23 cellular contexts compared by ENCODE assay signal in genomic region chr17:82446124-82446523, GRCh38. TPM values are rescaled to one million over a fixed set of nuclear protein-coding genes. Genes with fewer than 3 reads are reported as not detected.
DNase-seq lines count a peak whose midpoint lies in the region; ATAC-seq, FAIRE-seq and TF ChIP-seq lines count a peak whose summit lies in the region.
"Had no signal": no experiment of that assay in that cellular context is flagged by ENCODE, and none has a peak within 500 bp of the region (broad histone marks: within the 10 kb centered on the region; RNA-seq: fewer than 3 reads in every experiment).

No MANE protein-coding gene starts in this region.

- H3K9me3 ChIP-seq in Loucy (ENCODE audit: insufficient read depth, low read depth, low read length) (no peaks in the 10 kb centered on the region), HepG2 (ENCODE audit: low read length) (no peaks in the 10 kb centered on the region), tibial nerve (no peaks in the 10 kb centered on the region)
- H3K9me3 ChIP-seq: colonic mucosa, esophagus squamous epithelium, gastrocnemius medialis, SK-N-SH, vagina had no signal

- ATAC-seq in activated naive CD8-positive, alpha-beta T cell treated with anti-CD3 and anti-CD28 coated beads, Interleukin-2, amount 10 ng/mL, durations not matched to agents 7 days and 5 days (ENCODE audit: low read depth) = no peak
- no peak for ATAC-seq in HepG2
- no peak for ATAC-seq in GM21360 (IDR thresholded peaks at IDR 0.05; ENCODE audit: unreplicated experiment)
- ATAC-seq: activated CD4-positive, CD25-positive, alpha-beta regulatory T cell treated with anti-CD3 and anti-CD28 coated beads, Interleukin-2, amount 50 U/mL, for 24 hours; gastrocnemius medialis had no signal

- no peaks in the 10 kb centered on the region for H3K9me2 ChIP-seq in Loucy (replicated peaks; ENCODE audit: low read depth, low read length)
- H3K9me2 ChIP-seq: SK-N-SH had no signal

- H3K4me3 ChIP-seq in Loucy (ENCODE audit: low read length, poor library complexity, severe bottlenecking) (no peak overlapping the region), HepG2 (replicated peaks in 1 of 3; ENCODE audit: insufficient read depth in 1 of 3, low read depth in 2 of 3, low read length in 3 of 3) (no peak overlapping the region), tibial nerve (no peak overlapping the region)
- H3K4me3 ChIP-seq: colonic mucosa, esophagus squamous epithelium, gastrocnemius medialis, vagina had no signal

- H3K4me3 Mint-ChIP-seq in activated naive CD8-positive, alpha-beta T cell treated with anti-CD3 and anti-CD28 coated beads, Interleukin-2, amount 10 ng/mL, durations not matched to agents 7 days and 5 days = no peak overlapping the region
- H3K4me3 Mint-ChIP-seq in activated naive CD8-positive, alpha-beta T cell treated with anti-CD3 and anti-CD28 coated beads for 36 hours = no peak overlapping the region

- H3K9ac ChIP-seq in Loucy (ENCODE audit: low read depth, low read length, poor library complexity, severe bottlenecking) (no peak overlapping the region), HepG2 (ENCODE audit: insufficient read depth, low read depth, low read length) (no peak overlapping the region)
- H3K9ac ChIP-seq: KMS-11, SK-N-SH had no signal

- H3K79me2 ChIP-seq in Loucy (ENCODE audit: insufficient read depth, low read length) = peaks cover 57% of the 10 kb centered on the region
- H3K79me2 ChIP-seq in HepG2 (ENCODE audit: insufficient read depth, low read length) = peaks cover 13% of the 10 kb centered on the region

- H4K20me1 ChIP-seq in Loucy (ENCODE audit: insufficient read depth, low read length, poor library complexity, severe bottlenecking) = peaks cover 29% of the 10 kb centered on the region
- no peaks in the 10 kb centered on the region for H4K20me1 ChIP-seq in HepG2 (ENCODE audit: insufficient read depth, low read length)

- TF ChIP-seq RAD21 in HepG2 (CRISPR knock-in tag; IDR thresholded peaks at IDR 0.05) = no peak

- no peak for FAIRE-seq in HepG2 (lab: Jason Lieb, UNC)
- FAIRE-seq: islet of Langerhans had no signal

- no peak for DNase-seq in activated naive CD8-positive, alpha-beta T cell treated with anti-CD3 and anti-CD28 coated beads, Interleukin-2, amount 10 ng/mL, durations not matched to agents 7 days and 5 days
- no peak for DNase-seq in activated naive CD8-positive, alpha-beta T cell treated with anti-CD3 and anti-CD28 coated beads for 36 hours
- DNase-seq in HepG2 (ENCODE audit: low spot score) (no peak), tibial nerve (ENCODE audit: low spot score in 2 of 2) (no peak), posterior cingulate gyrus (no peak), NCI-H69 (lab: John Stamatoyannopoulos, UW) (no peak)
- DNase-seq: activated CD8-positive, alpha-beta memory T cell treated with anti-CD3 and anti-CD28 coated beads for 24 hours; colonic mucosa; DMS53; esophagus squamous epithelium; gastrocnemius medialis; HCEC 1CT; NCI-H524; occipital lobe; RPMI8226; T1000 had no signal

- H3K27me3 Mint-ChIP-seq in activated naive CD8-positive, alpha-beta T cell treated with anti-CD3 and anti-CD28 coated beads, Interleukin-2, amount 10 ng/mL, durations not matched to agents 7 days and 5 days = no peaks in the 10 kb centered on the region
- no peaks in the 10 kb centered on the region for H3K27me3 Mint-ChIP-seq in activated naive CD8-positive, alpha-beta T cell treated with anti-CD3 and anti-CD28 coated beads for 36 hours

- H3K4me1 ChIP-seq in Loucy (ENCODE audit: insufficient read depth, low read length, poor library complexity, severe bottlenecking) = peaks cover 23% of the 10 kb centered on the region
- peaks cover 15% of the 10 kb centered on the region for H3K4me1 ChIP-seq in HepG2 (ENCODE audit: insufficient read depth, low read length)
- H3K4me1 ChIP-seq in tibial nerve = peaks cover 0 to 58% (median 25%) of the 10 kb centered on the region in 4 donors

- peaks cover 14% of the 10 kb centered on the region for H3F3A ChIP-seq in Loucy (ENCODE audit: low read depth)

- peaks cover 13% of the 10 kb centered on the region for H3K36me3 Mint-ChIP-seq in activated naive CD8-positive, alpha-beta T cell treated with anti-CD3 and anti-CD28 coated beads, Interleukin-2, amount 10 ng/mL, durations not matched to agents 7 days and 5 days
- H3K36me3 Mint-ChIP-seq in activated naive CD8-positive, alpha-beta T cell treated with anti-CD3 and anti-CD28 coated beads for 36 hours = peaks cover 28% of the 10 kb centered on the region

- CTCF ChIA-PET in HepG2 (lab: Yijun Ruan, JAX; ENCODE audit: low intra/inter-chr PET ratio, low total read pairs) = no interaction called here

- POLR2A ChIA-PET in activated naive CD8-positive, alpha-beta T cell treated with anti-CD3 and anti-CD28 coated beads, Interleukin-2, amount 10 ng/mL, durations not matched to agents 7 days and 5 days (lab: Charles Lee) = interaction anchor here (1.3 kb wide), 1 partner anchor 10 kb away, joined by 4 read pairs; no protein-coding TSS in a partner anchor
- POLR2A ChIA-PET in HepG2 (lab: Yijun Ruan, JAX) = no interaction called here

- in situ Hi-C loops in HepG2 (cut with HindIII; ENCODE audit: extremely low pct_ligation_motif_present, low pct_unique_long_range_greater_than_20kb) = no loop called here

- H3K27ac ChIP-seq in HepG2 (ENCODE audit: extremely low read length, insufficient read depth, low read length) (no peak overlapping the region), tibial nerve (peak overlapping the region in 3 of 4 donors; percentile 63 to 84 (median 77))
- H3K27ac ChIP-seq: colonic mucosa, KMS-11 had no signal

- BruUV-seq in HepG2 (replicated peaks; lab: Mats Ljungman, UMichigan) = no TSS peak

- peaks cover 13% of the 10 kb centered on the region for H3K4me1 Mint-ChIP-seq in activated naive CD8-positive, alpha-beta T cell treated with anti-CD3 and anti-CD28 coated beads, Interleukin-2, amount 10 ng/mL, durations not matched to agents 7 days and 5 days
- H3K4me1 Mint-ChIP-seq in activated naive CD8-positive, alpha-beta T cell treated with anti-CD3 and anti-CD28 coated beads for 36 hours = peaks cover 16% of the 10 kb centered on the region

- 95% methylated on average over 15 of the region's 15 CpGs for WGBS in HepG2 (ENCODE audit: low lambda C conversion rate)
- WGBS in tibial nerve, 2 donors = 70 to 73% methylated on average over 15 of the region's 15 CpGs

- peaks cover 23% of the 10 kb centered on the region; the same call in 1 of the 2 replicates for H3K36me3 ChIP-seq in Loucy (ENCODE audit: insufficient read depth, low read length)
- H3K36me3 ChIP-seq in HepG2 (replicated peaks in 1 of 2; ENCODE audit: control insufficient read depth in 1 of 2, insufficient read depth in 2 of 2, low read length in 2 of 2) = peaks cover 6 to 9% of the 10 kb centered on the region in 2 experiments; a peak in 4 of 5 replicates
- peaks cover 0 to 63% (median 0%) of the 10 kb centered on the region in 3 donors for H3K36me3 ChIP-seq in tibial nerve
- H3K36me3 ChIP-seq: colonic mucosa, gastrocnemius medialis, vagina had no signal

- intact Hi-C loops in HepG2 (cut with micrococcal nuclease; ENCODE audit: unreplicated experiment) = no loop called here
- intact Hi-C loops in posterior cingulate gyrus (cut with DNase I) = no loop called here

- H3K27me3 ChIP-seq in Loucy (ENCODE audit: insufficient read depth, low read length, poor library complexity, severe bottlenecking) = no peaks in the 10 kb centered on the region
- no peaks in the 10 kb centered on the region for H3K27me3 ChIP-seq in HepG2 (ENCODE audit: control insufficient read depth in 1 of 2, insufficient read depth in 2 of 2, low read length in 2 of 2)
- H3K27me3 ChIP-seq in tibial nerve = no peaks in the 10 kb centered on the region
- H3K27me3 ChIP-seq: colonic mucosa, esophagus squamous epithelium, gastrocnemius medialis, vagina had no signal

- TF ChIP-seq EP300 in HepG2 (IDR thresholded peaks at IDR 0.05; ENCODE audit: low read depth in 2 of 2, low read length in 2 of 2) (no peak), HepG2 (CRISPR knock-in tag; IDR thresholded peaks at IDR 0.05; ENCODE audit: borderline replicate concordance) (no peak), tibial nerve (IDR thresholded peaks at IDR 0.05) (no peak)

- H2AFZ ChIP-seq in Loucy (ENCODE audit: low read length) (no peak overlapping the region), HepG2 (ENCODE audit: low read length) (no peak overlapping the region)

- TF ChIP-seq POLR2A in HepG2 (IDR thresholded peaks at IDR 0.05; ENCODE audit: insufficient read depth in 1 of 2, low read depth in 2 of 2, low read length in 2 of 2) = no peak
- TF ChIP-seq POLR2A in tibial nerve (IDR thresholded peaks at IDR 0.05) = no peak

- TF ChIP-seq CTCF in Loucy (conservative IDR thresholded peaks at IDR 0.05; ENCODE audit: low read length) = no peak
- no peak for TF ChIP-seq CTCF in HepG2 (CRISPR knock-in tag; IDR thresholded peaks at IDR 0.05)
- no peak for TF ChIP-seq CTCF in tibial nerve (IDR thresholded peaks at IDR 0.05)

- peak overlapping the region; percentile 34 for H3K27ac Mint-ChIP-seq in activated naive CD8-positive, alpha-beta T cell treated with anti-CD3 and anti-CD28 coated beads, Interleukin-2, amount 10 ng/mL, durations not matched to agents 7 days and 5 days
- no peak overlapping the region for H3K27ac Mint-ChIP-seq in activated naive CD8-positive, alpha-beta T cell treated with anti-CD3 and anti-CD28 coated beads for 36 hours

- H3K4me2 ChIP-seq in Loucy (ENCODE audit: low read depth, low read length, poor library complexity, severe bottlenecking) (peak overlapping the region; percentile 26), HepG2 (ENCODE audit: low read depth, low read length) (no peak overlapping the region)
- H3K4me2 ChIP-seq: KMS-11, SK-N-SH had no signal

- no peaks in the 10 kb centered on the region for H3K9me3 Mint-ChIP-seq in activated naive CD8-positive, alpha-beta T cell treated with anti-CD3 and anti-CD28 coated beads, Interleukin-2, amount 10 ng/mL, durations not matched to agents 7 days and 5 days
- no peaks in the 10 kb centered on the region for H3K9me3 Mint-ChIP-seq in activated naive CD8-positive, alpha-beta T cell treated with anti-CD3 and anti-CD28 coated beads for 36 hours

RNA-seq across cellular contexts. Expression of gene CYBC1, which starts 4.4 kb away (rescaled TPM):
- total RNA-seq in activated naive CD8-positive, alpha-beta T cell treated with anti-CD3 and anti-CD28 coated beads, Interleukin-2, amount 10 ng/mL, durations not matched to agents 7 days and 5 days = 100 to 1,000 TPM; 301 to 323 TPM
- total RNA-seq in activated naive CD8-positive, alpha-beta T cell treated with anti-CD3 and anti-CD28 coated beads for 36 hours = 100 to 1,000 TPM; 156 to 163 TPM
- total RNA-seq in HepG2 (2016; rRNA removed; fragmentation: Illumina TruSeq; extraction: Trizol) (27.1 and 43.4 TPM in 2 replicates), tibial nerve (100 to 1,000 TPM in 2 of 4 donors, 10 to 100 TPM in 2; 45.4 to 106 (median 86.4) TPM)
- total RNA-seq in HepG2 (2016; cell fraction: cytosol; rRNA removed; fragmentation: Illumina TruSeq; extraction: Trizol; ENCODE audit: low read depth) = 72.9 and 78.4 TPM in 2 replicates
- total RNA-seq in HepG2 (2016; cell fraction: insoluble cytoplasmic fraction; rRNA removed; fragmentation: Illumina TruSeq; extraction: Trizol) = 23.7 and 43.2 TPM in 2 replicates
- 74.7 and 83.2 TPM in 2 replicates for total RNA-seq in HepG2 (2016; cell fraction: membrane; rRNA removed; fragmentation: Illumina TruSeq; extraction: Trizol)
- total RNA-seq in HepG2 (2016; cell fraction: nucleus; rRNA removed; fragmentation: Illumina TruSeq; extraction: Trizol) = 38.5 and 40.4 TPM in 2 replicates
- 44.1 and 56.8 TPM in 2 replicates for polyA plus RNA-seq in HepG2 (2011; rRNA removed)
- polyA plus RNA-seq in HepG2 (2011; cell fraction: cytosol; rRNA removed) = 43.1 and 61.0 TPM in 2 replicates
- polyA plus RNA-seq in HepG2 (2011; cell fraction: nucleus; rRNA removed) = 170 and 187 TPM in 2 replicates
- polyA plus RNA-seq in HepG2 (2012) = 22.9 and 33.5 TPM in 2 replicates
- polyA plus RNA-seq in HepG2 (2016; cell fraction: cytosol; fragmentation: Illumina TruSeq; extraction: Trizol; ENCODE audit: low read depth) = 7.9 and 8.6 TPM in 2 replicates
- 17.6 and 23.7 TPM in 2 replicates for polyA plus RNA-seq in HepG2 (2016; cell fraction: insoluble cytoplasmic fraction; fragmentation: Illumina TruSeq; extraction: Trizol; ENCODE audit: low read depth)
- 13.1 and 13.7 TPM in 2 replicates for polyA plus RNA-seq in HepG2 (2016; cell fraction: membrane; fragmentation: Illumina TruSeq; extraction: Trizol; ENCODE audit: low read depth)
- 99.7 and 100 TPM in 2 replicates for polyA plus RNA-seq in HepG2 (2016; cell fraction: nucleus; fragmentation: Illumina TruSeq; extraction: Trizol; ENCODE audit: insufficient read depth, low read depth)
- 44.8 and 70.0 TPM in 2 replicates for polyA minus RNA-seq in HepG2 (2011; rRNA and poly(A)+ RNA removed; ENCODE audit: low replicate concordance)
- 34.6 and 36.4 TPM in 2 replicates for polyA minus RNA-seq in HepG2 (2011; cell fraction: cytosol; rRNA and poly(A)+ RNA removed)
- polyA minus RNA-seq in HepG2 (2011; cell fraction: nucleus; rRNA and poly(A)+ RNA removed) = 46.0 and 49.1 TPM in 2 replicates

RNA-seq across cellular contexts. Expression of gene NARF, which starts 12.4 kb away (rescaled TPM):
- 100 to 1,000 TPM; 106 to 121 TPM for total RNA-seq in activated naive CD8-positive, alpha-beta T cell treated with anti-CD3 and anti-CD28 coated beads, Interleukin-2, amount 10 ng/mL, durations not matched to agents 7 days and 5 days
- total RNA-seq in activated naive CD8-positive, alpha-beta T cell treated with anti-CD3 and anti-CD28 coated beads for 36 hours = 10 to 100 TPM; 49.9 to 51.3 TPM
- total RNA-seq in HepG2 (2016; rRNA removed; fragmentation: Illumina TruSeq; extraction: Trizol) (61.1 and 69.8 TPM in 2 replicates), tibial nerve (10 to 100 TPM; 25.8 to 79.2 (median 59.9) TPM)
- total RNA-seq in HepG2 (2016; cell fraction: cytosol; rRNA removed; fragmentation: Illumina TruSeq; extraction: Trizol; ENCODE audit: low read depth) = 34.2 and 37.8 TPM in 2 replicates
- 63.6 and 70.0 TPM in 2 replicates for total RNA-seq in HepG2 (2016; cell fraction: insoluble cytoplasmic fraction; rRNA removed; fragmentation: Illumina TruSeq; extraction: Trizol)
- total RNA-seq in HepG2 (2016; cell fraction: membrane; rRNA removed; fragmentation: Illumina TruSeq; extraction: Trizol) = 62.0 and 64.0 TPM in 2 replicates
- total RNA-seq in HepG2 (2016; cell fraction: nucleus; rRNA removed; fragmentation: Illumina TruSeq; extraction: Trizol) = 32.3 and 41.4 TPM in 2 replicates
- 137 and 144 TPM in 2 replicates for polyA plus RNA-seq in HepG2 (2011; rRNA removed)
- polyA plus RNA-seq in HepG2 (2011; cell fraction: cytosol; rRNA removed) = 155 and 177 TPM in 2 replicates
- 165 and 174 TPM in 2 replicates for polyA plus RNA-seq in HepG2 (2011; cell fraction: nucleus; rRNA removed)
- 79.6 and 111 TPM in 2 replicates for polyA plus RNA-seq in HepG2 (2012)
- 46.7 and 48.3 TPM in 2 replicates for polyA plus RNA-seq in HepG2 (2016; cell fraction: cytosol; fragmentation: Illumina TruSeq; extraction: Trizol; ENCODE audit: low read depth)
- polyA plus RNA-seq in HepG2 (2016; cell fraction: insoluble cytoplasmic fraction; fragmentation: Illumina TruSeq; extraction: Trizol; ENCODE audit: low read depth) = 78.0 and 81.9 TPM in 2 replicates
- polyA plus RNA-seq in HepG2 (2016; cell fraction: membrane; fragmentation: Illumina TruSeq; extraction: Trizol; ENCODE audit: low read depth) = 47.5 and 59.5 TPM in 2 replicates
- polyA plus RNA-seq in HepG2 (2016; cell fraction: nucleus; fragmentation: Illumina TruSeq; extraction: Trizol; ENCODE audit: insufficient read depth, low read depth) = 89.0 and 97.4 TPM in 2 replicates
- polyA minus RNA-seq in HepG2 (2011; rRNA and poly(A)+ RNA removed; ENCODE audit: low replicate concordance) = 42.5 and 59.2 TPM in 2 replicates
- 31.3 and 38.9 TPM in 2 replicates for polyA minus RNA-seq in HepG2 (2011; cell fraction: cytosol; rRNA and poly(A)+ RNA removed)
- 31.5 and 44.4 TPM in 2 replicates for polyA minus RNA-seq in HepG2 (2011; cell fraction: nucleus; rRNA and poly(A)+ RNA removed)

RNA-seq across cellular contexts. Expression of gene OGFOD3, which starts 27.7 kb away (rescaled TPM):
- total RNA-seq in activated naive CD8-positive, alpha-beta T cell treated with anti-CD3 and anti-CD28 coated beads, Interleukin-2, amount 10 ng/mL, durations not matched to agents 7 days and 5 days = 10 to 100 TPM; 24.4 to 27.4 TPM
- total RNA-seq in activated naive CD8-positive, alpha-beta T cell treated with anti-CD3 and anti-CD28 coated beads for 36 hours = 10 to 100 TPM; 18.4 to 21.5 TPM
- 19.3 and 42.1 TPM in 2 replicates for total RNA-seq in HepG2 (2016; rRNA removed; fragmentation: Illumina TruSeq; extraction: Trizol)
- total RNA-seq in HepG2 (2016; cell fraction: cytosol; rRNA removed; fragmentation: Illumina TruSeq; extraction: Trizol; ENCODE audit: low read depth) = 44.1 and 48.5 TPM in 2 replicates
- total RNA-seq in HepG2 (2016; cell fraction: insoluble cytoplasmic fraction; rRNA removed; fragmentation: Illumina TruSeq; extraction: Trizol) = 18.4 and 43.0 TPM in 2 replicates
- total RNA-seq in HepG2 (2016; cell fraction: membrane; rRNA removed; fragmentation: Illumina TruSeq; extraction: Trizol) = 47.3 and 50.8 TPM in 2 replicates
- 29.1 and 32.9 TPM in 2 replicates for total RNA-seq in HepG2 (2016; cell fraction: nucleus; rRNA removed; fragmentation: Illumina TruSeq; extraction: Trizol)
- 40.0 and 48.0 TPM in 2 replicates for polyA plus RNA-seq in HepG2 (2011; rRNA removed)
- polyA plus RNA-seq in HepG2 (2011; cell fraction: cytosol; rRNA removed) = 45.1 and 55.2 TPM in 2 replicates
- 42.8 and 53.8 TPM in 2 replicates for polyA plus RNA-seq in HepG2 (2011; cell fraction: nucleus; rRNA removed)
- polyA plus RNA-seq in HepG2 (2012) = 30.1 and 30.6 TPM in 2 replicates
- 22.8 and 30.9 TPM in 2 replicates for polyA plus RNA-seq in HepG2 (2016; cell fraction: cytosol; fragmentation: Illumina TruSeq; extraction: Trizol; ENCODE audit: low read depth)
- 20.3 and 20.6 TPM in 2 replicates for polyA plus RNA-seq in HepG2 (2016; cell fraction: insoluble cytoplasmic fraction; fragmentation: Illumina TruSeq; extraction: Trizol; ENCODE audit: low read depth)
- polyA plus RNA-seq in HepG2 (2016; cell fraction: membrane; fragmentation: Illumina TruSeq; extraction: Trizol; ENCODE audit: low read depth) = 24.3 and 28.8 TPM in 2 replicates
- polyA plus RNA-seq in HepG2 (2016; cell fraction: nucleus; fragmentation: Illumina TruSeq; extraction: Trizol; ENCODE audit: insufficient read depth, low read depth) = 57.8 and 59.9 TPM in 2 replicates
- polyA minus RNA-seq in HepG2 (2011; rRNA and poly(A)+ RNA removed; ENCODE audit: low replicate concordance) = 17.2 and 64.0 TPM in 2 replicates
- polyA minus RNA-seq in HepG2 (2011; cell fraction: cytosol; rRNA and poly(A)+ RNA removed) = 31.0 and 31.1 TPM in 2 replicates
- polyA minus RNA-seq in HepG2 (2011; cell fraction: nucleus; rRNA and poly(A)+ RNA removed) = 16.2 and 18.9 TPM in 2 replicates
- 10 to 100 TPM; 23.7 to 51.6 (median 40.7) TPM for total RNA-seq in tibial nerve

RNA-seq across cellular contexts. Expression of gene HEXD, which starts 28.0 kb away (rescaled TPM):
- total RNA-seq in activated naive CD8-positive, alpha-beta T cell treated with anti-CD3 and anti-CD28 coated beads, Interleukin-2, amount 10 ng/mL, durations not matched to agents 7 days and 5 days = 10 to 100 TPM; 84.1 to 84.8 TPM
- 10 to 100 TPM; 17.3 to 20.3 TPM for total RNA-seq in activated naive CD8-positive, alpha-beta T cell treated with anti-CD3 and anti-CD28 coated beads for 36 hours
- total RNA-seq in HepG2 (2016; rRNA removed; fragmentation: Illumina TruSeq; extraction: Trizol) (12.4 and 22.3 TPM in 2 replicates), tibial nerve (100 to 1,000 TPM in 1 of 4 donors, 10 to 100 TPM in 3; 65.6 to 143 (median 95.1) TPM)
- total RNA-seq in HepG2 (2016; cell fraction: cytosol; rRNA removed; fragmentation: Illumina TruSeq; extraction: Trizol; ENCODE audit: low read depth) = 6.5 and 7.4 TPM in 2 replicates
- 9.5 and 21.5 TPM in 2 replicates for total RNA-seq in HepG2 (2016; cell fraction: insoluble cytoplasmic fraction; rRNA removed; fragmentation: Illumina TruSeq; extraction: Trizol)
- 8.1 and 9.0 TPM in 2 replicates for total RNA-seq in HepG2 (2016; cell fraction: membrane; rRNA removed; fragmentation: Illumina TruSeq; extraction: Trizol)
- 22.1 and 27.5 TPM in 2 replicates for total RNA-seq in HepG2 (2016; cell fraction: nucleus; rRNA removed; fragmentation: Illumina TruSeq; extraction: Trizol)
- 41.8 and 63.2 TPM in 2 replicates for polyA plus RNA-seq in HepG2 (2011; rRNA removed)
- 20.9 and 28.4 TPM in 2 replicates for polyA plus RNA-seq in HepG2 (2011; cell fraction: cytosol; rRNA removed)
- 726 and 860 TPM in 2 replicates for polyA plus RNA-seq in HepG2 (2011; cell fraction: nucleus; rRNA removed)
- 33.2 and 40.0 TPM in 2 replicates for polyA plus RNA-seq in HepG2 (2012)
- polyA plus RNA-seq in HepG2 (2016; cell fraction: cytosol; fragmentation: Illumina TruSeq; extraction: Trizol; ENCODE audit: low read depth) = 5.4 and 7.5 TPM in 2 replicates
- polyA plus RNA-seq in HepG2 (2016; cell fraction: insoluble cytoplasmic fraction; fragmentation: Illumina TruSeq; extraction: Trizol; ENCODE audit: low read depth) = 16.9 and 19.6 TPM in 2 replicates
- polyA plus RNA-seq in HepG2 (2016; cell fraction: membrane; fragmentation: Illumina TruSeq; extraction: Trizol; ENCODE audit: low read depth) = 6.9 and 9.6 TPM in 2 replicates
- 83.7 and 89.3 TPM in 2 replicates for polyA plus RNA-seq in HepG2 (2016; cell fraction: nucleus; fragmentation: Illumina TruSeq; extraction: Trizol; ENCODE audit: insufficient read depth, low read depth)
- 14.8 and 25.5 TPM in 2 replicates for polyA minus RNA-seq in HepG2 (2011; rRNA and poly(A)+ RNA removed; ENCODE audit: low replicate concordance)
- 12.8 and 13.5 TPM in 2 replicates for polyA minus RNA-seq in HepG2 (2011; cell fraction: cytosol; rRNA and poly(A)+ RNA removed)
- 52.1 and 55.8 TPM in 2 replicates for polyA minus RNA-seq in HepG2 (2011; cell fraction: nucleus; rRNA and poly(A)+ RNA removed)
